ENCODE assay signal across 3 cellular contexts in the genomic region with DNA sequence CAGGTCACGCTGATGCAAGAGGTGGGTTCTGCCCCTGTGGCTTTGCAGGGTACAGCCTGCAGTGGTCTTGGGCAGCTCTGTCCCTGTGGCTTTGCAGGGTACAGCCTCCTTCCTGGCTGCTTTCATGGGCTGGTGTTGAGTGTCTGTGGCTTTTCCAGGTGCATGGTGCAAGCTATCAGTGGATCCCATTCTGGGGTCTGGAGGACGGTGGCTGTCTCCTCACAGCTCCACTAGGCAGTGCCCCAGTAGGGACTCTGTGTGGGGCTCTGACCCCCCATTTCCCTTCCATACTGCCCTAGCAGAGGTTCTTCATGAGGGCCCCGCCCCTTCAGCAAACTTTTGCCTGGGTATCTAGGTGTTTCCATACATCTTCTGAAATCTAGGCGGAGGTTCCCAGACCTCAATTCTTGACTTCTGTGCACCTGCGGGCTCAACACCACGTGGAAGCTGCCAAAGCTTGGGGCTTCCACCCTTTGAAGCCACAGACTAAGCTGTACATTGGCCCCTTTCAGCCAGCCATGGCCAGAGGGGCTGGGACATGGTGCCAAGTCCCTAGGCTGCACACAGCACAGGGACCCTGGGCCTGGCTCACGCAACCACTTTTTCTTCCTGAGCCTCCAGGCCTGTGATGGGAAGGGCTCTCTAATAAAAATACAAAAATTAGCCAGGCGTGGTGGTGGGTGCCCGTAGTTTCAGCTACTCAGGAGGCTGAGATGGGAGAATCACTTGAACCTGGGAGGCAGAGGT.
A peak's percentile ranks its signal among the peaks of the same experiment; 100 is the strongest.
TF ChIP-seq lines count a peak whose summit lies in the region.

No MANE protein-coding gene starts in this region.

TF ChIP-seq in HCT116, 20 proteins besides CTCF, POLR2A, EP300 and RAD21:
- TF ChIP-seq POLR2AphosphoS5 (IDR thresholded peaks at IDR 0.05; ENCODE audit: low read depth, low read length): 0 out of 2 replicates have a peak, but pooled peaks have one; percentile 2

TF ChIP-seq in K562, 482 proteins besides CTCF, POLR2A, EP300 and RAD21:
- peak; percentile 63 for TF ChIP-seq POLR2G (IDR thresholded peaks at IDR 0.05; ENCODE audit: low read depth, low read length)

TF ChIP-seq in HepG2, 621 proteins besides CTCF, POLR2A, EP300 and RAD21:
- peak; percentile 67 for TF ChIP-seq AGO2 (optimal IDR thresholded peaks at IDR 0.05; ENCODE audit: low read depth, low read length)
- TF ChIP-seq POLR2G (IDR thresholded peaks at IDR 0.05; ENCODE audit: low read depth, low read length): peak; percentile 56
- TF ChIP-seq PAF1 (CRISPR knock-in tag; IDR thresholded peaks at IDR 0.05): peak; percentile 8; the same call in 1 of the 2 replicates
